Comparison of ENCODE assay signal across 21 cellular contexts in genomic region chr4:104859601-104860000, GRCh38.
DNase-seq lines count a peak whose midpoint lies in the region; ATAC-seq and TF ChIP-seq lines count a peak whose summit lies in the region.
"Had no signal": no experiment of that assay in that cellular context is flagged by ENCODE, and none has a peak within 500 bp of the region (broad histone marks: within the 10 kb centered on the region; RNA-seq: fewer than 3 reads in every experiment).

No MANE protein-coding gene starts in this region.

- TF ChIP-seq CTCF in OCI-LY1 (IDR thresholded peaks at IDR 0.05; ENCODE audit: low read length) (no peak), heart left ventricle (IDR thresholded peaks at IDR 0.05) (no peak), lung (IDR thresholded peaks at IDR 0.05; ENCODE audit: control extremely low read depth, extremely low read depth) (no peak), smooth muscle cell (IDR thresholded peaks at IDR 0.05; ENCODE audit: borderline replicate concordance, insufficient read depth, poor library complexity, severe bottlenecking) (no peak)

- DNase-seq in heart left ventricle (no peak), lung (ENCODE audit: low spot score) (no peak), smooth muscle cell (lab: John Stamatoyannopoulos, UW; ENCODE audit: unreplicated experiment) (no peak), SKM-1 (lab: John Stamatoyannopoulos, UW; ENCODE audit: unreplicated experiment) (no peak)
- no peak for DNase-seq in effector memory CD4-positive, alpha-beta T cell
- no peak for DNase-seq in activated CD8-positive, alpha-beta memory T cell treated with anti-CD3 and anti-CD28 coated beads for 24 hours
- DNase-seq: activated B cell treated with CpG ODN at 0.5 μM for 24 hours; activated CD4-positive, alpha-beta memory T cell treated with anti-CD3 and anti-CD28 coated beads for 36 hours; activated naive CD4-positive, alpha-beta T cell treated with Interleukin-2 at 50 U/mL for 16 hours; activated T-cell treated with anti-CD3 and anti-CD28 coated beads, Interleukin-2, amount 50 U/mL, for 24 hours; DND-41; kidney; MM.1S; NCI-H2081; NCI-H524 treated with DMSO at 0.1 percent for 48 hours; SJCRH30; stimulated activated naive CD8-positive, alpha-beta T cell treated with anti-CD3 and anti-CD28 coated beads, Interleukin-15, Interleukin-2, amounts not matched to agents 100 U/mL and 50 U/mL, for 24 hours; transverse colon had no signal

- H3K4me1 ChIP-seq in OCI-LY1 (ENCODE audit: insufficient read depth, low read length, severe bottlenecking) = peaks cover 25% of the 10 kb centered on the region
- peaks cover 0 to 5% (median 0%) of the 10 kb centered on the region in 12 donors for H3K4me1 ChIP-seq in heart left ventricle
- no peaks in the 10 kb centered on the region for H3K4me1 ChIP-seq in lung (ENCODE audit: control insufficient read depth in 2 of 2, insufficient read depth in 2 of 2, low read length in 2 of 2)
- H3K4me1 ChIP-seq in smooth muscle cell (ENCODE audit: low read depth) = peaks cover 5% of the 10 kb centered on the region
- H3K4me1 ChIP-seq in effector memory CD4-positive, alpha-beta T cell (ENCODE audit: control insufficient read depth, insufficient read depth, low read length, poor library complexity, severe bottlenecking) = no peaks in the 10 kb centered on the region
- H3K4me1 ChIP-seq: ascending aorta, SJCRH30, transverse colon had no signal

- no peaks in the 10 kb centered on the region for H3K9me2 ChIP-seq in OCI-LY1 (ENCODE audit: low read depth, low read length)

- intact Hi-C loops in heart left ventricle (cut with DNase I) = loop anchor here in 3 of 10 donors (2.0 to 10.0 kb wide), 3 partner anchors 165 to 797 kb away; no protein-coding TSS in a partner anchor

- H3K27ac ChIP-seq in OCI-LY1 (ENCODE audit: low read depth, low read length, poor library complexity, severe bottlenecking) (peak overlapping the region; percentile 50), heart left ventricle (no peak overlapping the region), lung (ENCODE audit: low read depth in 1 of 2, low read length in 1 of 2) (no peak overlapping the region), smooth muscle cell (ENCODE audit: low read depth) (no peak overlapping the region)
- no peak overlapping the region for H3K27ac ChIP-seq in effector memory CD4-positive, alpha-beta T cell (ENCODE audit: insufficient read depth, low read length, poor library complexity, severe bottlenecking)
- H3K27ac ChIP-seq: ascending aorta, SJCRH30, transverse colon had no signal

- peak overlapping the region; percentile 15; the same call in 1 of the 2 replicates for H3K9ac ChIP-seq in OCI-LY1 (ENCODE audit: low read length)
- no peak overlapping the region for H3K9ac ChIP-seq in smooth muscle cell (ENCODE audit: low read depth)

- H3K4me2 ChIP-seq in OCI-LY1 (ENCODE audit: low read length) = peak overlapping the region; percentile 16; the same call in 1 of the 2 replicates
- no peak overlapping the region for H3K4me2 ChIP-seq in smooth muscle cell

- H4K20me1 ChIP-seq in OCI-LY1 (ENCODE audit: insufficient read depth, low read length) (no peaks in the 10 kb centered on the region), smooth muscle cell (ENCODE audit: low read depth) (no peaks in the 10 kb centered on the region)

- H2AFZ ChIP-seq in OCI-LY1 (ENCODE audit: low read length) (no peak overlapping the region), smooth muscle cell (ENCODE audit: low read depth) (no peak overlapping the region)

- H3F3A ChIP-seq in OCI-LY1 (ENCODE audit: insufficient read depth, low read length) (no peaks in the 10 kb centered on the region), smooth muscle cell (ENCODE audit: low read depth) (no peaks in the 10 kb centered on the region)

- no peak for TF ChIP-seq POLR2A in heart left ventricle (IDR thresholded peaks at IDR 0.05)

- no peak overlapping the region for H3K4me3 ChIP-seq in OCI-LY1 (ENCODE audit: low read depth, low read length, poor library complexity, severe bottlenecking)
- peak overlapping the region in 7 of 12 donors; percentile 28 to 44 (median 38) for H3K4me3 ChIP-seq in heart left ventricle
- no peak overlapping the region for H3K4me3 ChIP-seq in lung
- peak overlapping the region; percentile 15 for H3K4me3 ChIP-seq in smooth muscle cell
- no peak overlapping the region for H3K4me3 ChIP-seq in effector memory CD4-positive, alpha-beta T cell (ENCODE audit: insufficient read depth, low read depth, low read length, poor library complexity, severe bottlenecking)
- H3K4me3 ChIP-seq: ascending aorta, SJCRH30, transverse colon had no signal

- ATAC-seq in heart left ventricle (peak in 3 of 4 donors; percentile 36 to 70 (median 55)), lung (ENCODE audit: insufficient read depth, low FRiP score) (peak; percentile 53), HG02981 (IDR thresholded peaks at IDR 0.05; ENCODE audit: unreplicated experiment) (no peak)
- ATAC-seq: stimulated activated naive CD8-positive, alpha-beta T cell treated with anti-CD3 and anti-CD28 coated beads, Interleukin-15, Interleukin-2, amounts not matched to agents 100 U/mL and 50 U/mL, for 24 hours had no signal

- WGBS in heart left ventricle, 4 donors = 28 to 36% (median 32%) methylated on average over 8 of the region's 8 CpGs
- WGBS in lung, 2 donors = 57 to 73% methylated on average over 8 of the region's 8 CpGs
- WGBS in smooth muscle cell (ENCODE audit: low lambda C conversion rate) = 63% methylated on average over 8 of the region's 8 CpGs

- H3K27me3 ChIP-seq in OCI-LY1 (ENCODE audit: insufficient read depth, low read length) (no peaks in the 10 kb centered on the region), heart left ventricle (no peaks in the 10 kb centered on the region), lung (ENCODE audit: control insufficient read depth, insufficient read depth) (no peaks in the 10 kb centered on the region), smooth muscle cell (ENCODE audit: low read depth) (no peaks in the 10 kb centered on the region)
- H3K27me3 ChIP-seq in effector memory CD4-positive, alpha-beta T cell (replicated peaks; ENCODE audit: control insufficient read depth, insufficient read depth, low read length, poor library complexity, severe bottlenecking) = no peaks in the 10 kb centered on the region
- H3K27me3 ChIP-seq: ascending aorta, SJCRH30, transverse colon had no signal

- H3K36me3 ChIP-seq in OCI-LY1 (ENCODE audit: insufficient read depth, low read length) (no peaks in the 10 kb centered on the region), heart left ventricle (no peaks in the 10 kb centered on the region), lung (ENCODE audit: control insufficient read depth in 2 of 2, insufficient read depth in 2 of 2, low read length in 2 of 2) (no peaks in the 10 kb centered on the region), smooth muscle cell (ENCODE audit: low read depth) (no peaks in the 10 kb centered on the region)
- H3K36me3 ChIP-seq in effector memory CD4-positive, alpha-beta T cell (ENCODE audit: control insufficient read depth, insufficient read depth, low read length) = no peaks in the 10 kb centered on the region
- H3K36me3 ChIP-seq: ascending aorta, SJCRH30, transverse colon had no signal

- H3K79me2 ChIP-seq in OCI-LY1 (ENCODE audit: insufficient read depth, low read length) = no peaks in the 10 kb centered on the region
- H3K79me2 ChIP-seq in smooth muscle cell (ENCODE audit: low read depth) = no peaks in the 10 kb centered on the region

- H3K9me3 ChIP-seq in OCI-LY1 (ENCODE audit: low read length) (no peaks in the 10 kb centered on the region), heart left ventricle (peaks cover 0 to 10% (median 0%) of the 10 kb centered on the region in 12 donors), lung (ENCODE audit: control insufficient read depth in 2 of 2, insufficient read depth in 1 of 2, low read length in 1 of 2) (no peaks in the 10 kb centered on the region), smooth muscle cell (replicated peaks; ENCODE audit: low read depth) (no peaks in the 10 kb centered on the region)
- H3K9me3 ChIP-seq in effector memory CD4-positive, alpha-beta T cell (ENCODE audit: control insufficient read depth, low read length) = no peaks in the 10 kb centered on the region
- H3K9me3 ChIP-seq: ascending aorta, SJCRH30, transverse colon had no signal

Comparison
In these comparisons a context has a peak if more than half of its experiments do, and no peak if none do; other contexts are left out.
1. H3K4me3 ChIP-seq: peak in heart left ventricle (7 of 12) and smooth muscle cell (single experiment); none in OCI-LY1 (single experiment), lung (single experiment) and effector memory CD4-positive, alpha-beta T cell (single experiment).